16 cellular contexts compared by ENCODE assay signal in genomic region chr1:55522982-55523381, GRCh38.
DNase-seq lines count a peak whose midpoint lies in the region; ATAC-seq and TF ChIP-seq lines count a peak whose summit lies in the region.
"Had no signal": no experiment of that assay in that cellular context is flagged by ENCODE, and none has a peak within 500 bp of the region (broad histone marks: within the 10 kb centered on the region; RNA-seq: fewer than 3 reads in every experiment).

No MANE protein-coding gene starts in this region.

- no peak overlapping the region for H3K56ac ChIP-seq in IMR-90 (ENCODE audit: extremely low read depth, insufficient read depth, low read length)

- H3K4me1 ChIP-seq in HEK293 (ENCODE audit: control insufficient read depth, insufficient read depth, low read length) (no peaks in the 10 kb centered on the region), IMR-90 (ENCODE audit: control insufficient read depth, insufficient read depth, low read length) (peaks cover 16% of the 10 kb centered on the region), sigmoid colon (peaks cover 0 to 26% (median 17%) of the 10 kb centered on the region in 4 donors)
- H3K4me1 ChIP-seq: BLaER1 treated with 17β-estradiol and CSF1 and Interleukin-3, amounts not matched to agents 10 nM and 100 nM; Caco-2 had no signal

- ATAC-seq in IMR-90 (ENCODE audit: low read depth) (no peak), GM18502 (IDR thresholded peaks at IDR 0.05; ENCODE audit: poor library complexity, unreplicated experiment) (no peak)
- ATAC-seq: CD8-positive, alpha-beta T cell had no signal

- H2AK9ac ChIP-seq in IMR-90 (replicated peaks; ENCODE audit: low read depth, low read length, poor library complexity), result no peak overlapping the region

- intact Hi-C loops in IMR-90 (cut with micrococcal nuclease), result no loop called here
- intact Hi-C loops in sigmoid colon (cut with DNase I), result no loop called here

- no peak for TF ChIP-seq CTCF in HEK293 (tag by site-specific recombination; IDR thresholded peaks at IDR 0.05)
- no peak for TF ChIP-seq CTCF in IMR-90 (conservative IDR thresholded peaks at IDR 0.05; ENCODE audit: low read depth, low read length)
- TF ChIP-seq CTCF in sigmoid colon (IDR thresholded peaks at IDR 0.05), result no peak

- H2BK120ac ChIP-seq in IMR-90 (ENCODE audit: low read depth, low read length), result no peak overlapping the region

- H2AFZ ChIP-seq in IMR-90 (replicated peaks; ENCODE audit: low read length, poor library complexity), result no peak overlapping the region

- H3K14ac ChIP-seq in IMR-90 (replicated peaks; ENCODE audit: low read depth, low read length), result 0 out of 2 replicates have a peak overlapping the region, but pooled peaks have one; percentile 25

- no TSS peak for BruUV-seq in IMR-90 (replicated peaks; lab: Mats Ljungman, UMichigan)

- no peaks in the 10 kb centered on the region for H3K9me3 ChIP-seq in HEK293 (ENCODE audit: control insufficient read depth, insufficient read depth, low read depth, low read length)
- H3K9me3 ChIP-seq in IMR-90 (ENCODE audit: control insufficient read depth, insufficient read depth, low read length), result no peaks in the 10 kb centered on the region
- H3K9me3 ChIP-seq in sigmoid colon, result no peaks in the 10 kb centered on the region
- H3K9me3 ChIP-seq: BLaER1 treated with 17β-estradiol and CSF1 and Interleukin-3, amounts not matched to agents 10 nM and 100 nM; Caco-2 had no signal

- H4K20me1 ChIP-seq in IMR-90 (ENCODE audit: insufficient read depth, low read length), result no peaks in the 10 kb centered on the region
- H4K20me1 ChIP-seq: BLaER1 treated with 17β-estradiol and CSF1 and Interleukin-3, amounts not matched to agents 10 nM and 100 nM had no signal

- no peak overlapping the region for H2BK20ac ChIP-seq in IMR-90 (ENCODE audit: low read depth, low read length)

- TF ChIP-seq POLR2A in IMR-90 (IDR thresholded peaks at IDR 0.05; ENCODE audit: low read depth, low read length) (no peak), sigmoid colon (IDR thresholded peaks at IDR 0.05) (no peak)

- H4K5ac ChIP-seq in IMR-90 (ENCODE audit: low read depth, low read length), result no peak overlapping the region; the same call in 1 of the 2 replicates

- in situ Hi-C loops in IMR-90 (cut with MboI; ENCODE audit: low sequenced_read_pairs), result loop anchor here (25.0 kb wide), 1 partner anchor 1289 kb away; the partner anchor contains the start of gene FYB2

- TF ChIP-seq RAD21 in IMR-90 (IDR thresholded peaks at IDR 0.05; ENCODE audit: low read length), result no peak

- no peak overlapping the region for H3K4ac ChIP-seq in IMR-90 (ENCODE audit: low read depth, low read length)

- CTCF ChIA-PET in HEK293 (lab: Yijun Ruan, JAX) (interaction anchor here (1.6 kb wide), 1 partner anchor 147 kb away, joined by 4 read pairs; no protein-coding TSS in a partner anchor), IMR-90 (lab: Yijun Ruan, JAX) (no interaction called here)

- no peak overlapping the region for H3K9ac ChIP-seq in IMR-90 (ENCODE audit: low read depth, low read length)
- H3K9ac ChIP-seq: BLaER1 treated with 17β-estradiol and CSF1 and Interleukin-3, amounts not matched to agents 10 nM and 100 nM had no signal

- no peaks in the 10 kb centered on the region for H3K79me1 ChIP-seq in IMR-90 (ENCODE audit: low read depth in 1 of 2, low read length in 2 of 2)

- no peak overlapping the region for H3K23ac ChIP-seq in IMR-90 (ENCODE audit: low read depth, low read length)

- H2AK5ac ChIP-seq in IMR-90 (ENCODE audit: low read depth, low read length), result peak overlapping the region; percentile 16

- dilution Hi-C loops in IMR-90 (cut with HindIII; ENCODE audit: low sequenced_read_pairs, unreplicated experiment), result no loop called here

- 0 out of 2 replicates have a peak overlapping the region, but pooled peaks have one; percentile 14 for H4K91ac ChIP-seq in IMR-90 (ENCODE audit: insufficient read depth, low read depth, low read length)

- H2BK15ac ChIP-seq in IMR-90 (ENCODE audit: low read depth, low read length), result no peak overlapping the region; the same call in 2 of the 3 replicates

- H2BK5ac ChIP-seq in IMR-90 (ENCODE audit: low read depth, low read length, poor library complexity, severe bottlenecking), result no peak overlapping the region

- H3K27ac ChIP-seq in HEK293 (ENCODE audit: extremely low read depth, low read depth, low read length), result no peak overlapping the region
- H3K27ac ChIP-seq in IMR-90 (ENCODE audit: insufficient read depth, low read length), result no peak overlapping the region
- peak overlapping the region in 3 of 4 donors; percentile 51 to 67 (median 52) for H3K27ac ChIP-seq in sigmoid colon
- H3K27ac ChIP-seq: BLaER1 treated with 17β-estradiol and CSF1 and Interleukin-3, amounts not matched to agents 10 nM and 100 nM; C4-2B had no signal

- WGBS in IMR-90 (ENCODE audit: extremely low coverage in 2 of 2, insufficient read length in 1 of 2), 2 experiments, result no CpG with 5 or more reads among the region's 2 CpGs
- 70 to 85% methylated on average over 2 of the region's 2 CpGs for WGBS in sigmoid colon, 2 donors

- H3K36me3 ChIP-seq in HEK293 (ENCODE audit: control insufficient read depth in 2 of 2, insufficient read depth in 1 of 2, low read length in 2 of 2), result no peaks in the 10 kb centered on the region
- no peaks in the 10 kb centered on the region for H3K36me3 ChIP-seq in IMR-90 (ENCODE audit: control insufficient read depth, insufficient read depth, low read length)
- H3K36me3 ChIP-seq in sigmoid colon, result no peaks in the 10 kb centered on the region
- H3K36me3 ChIP-seq: BLaER1 treated with 17β-estradiol and CSF1 and Interleukin-3, amounts not matched to agents 10 nM and 100 nM had no signal

- H3K4me3 ChIP-seq in HEK293 (ENCODE audit: low read depth, low read length) (no peak overlapping the region), IMR-90 (ENCODE audit: insufficient read depth, low read depth, low read length) (no peak overlapping the region), sigmoid colon (no peak overlapping the region)
- H3K4me3 ChIP-seq: BLaER1 treated with 17β-estradiol and CSF1 and Interleukin-3, amounts not matched to agents 10 nM and 100 nM had no signal

- H3K4me2 ChIP-seq in IMR-90 (ENCODE audit: low read depth, low read length), result no peak overlapping the region
- H3K4me2 ChIP-seq: BLaER1 treated with 17β-estradiol and CSF1 and Interleukin-3, amounts not matched to agents 10 nM and 100 nM had no signal

- H3K9me1 ChIP-seq in IMR-90 (ENCODE audit: insufficient read depth, low read length), result peaks cover 11% of the 10 kb centered on the region

- H3K27me3 ChIP-seq in IMR-90 (ENCODE audit: control insufficient read depth, insufficient read depth, low read length), result no peaks in the 10 kb centered on the region
- H3K27me3 ChIP-seq in sigmoid colon, result no peaks in the 10 kb centered on the region
- H3K27me3 ChIP-seq: BLaER1 treated with 17β-estradiol and CSF1 and Interleukin-3, amounts not matched to agents 10 nM and 100 nM had no signal

- no peak for TF ChIP-seq EP300 in sigmoid colon (IDR thresholded peaks at IDR 0.05)

- H3K18ac ChIP-seq in IMR-90 (ENCODE audit: low read depth, low read length), result peak overlapping the region; percentile 6; the same call in 1 of the 2 replicates

- no peak for DNase-seq in IMR-90
- no peak for DNase-seq in sigmoid colon
- DNase-seq in activated gamma-delta T cell (lab: John Stamatoyannopoulos, UW), result no peak
- no peak for DNase-seq in activated naive CD4-positive, alpha-beta T cell (lab: John Stamatoyannopoulos, UW)
- DNase-seq: 8988T; AML-193; Caco-2; Calu3; CD4-positive, alpha-beta T cell; CD8-positive, alpha-beta T cell; DMS79 treated with DMSO at 0.1 percent for 48 hours; GF-D8 had no signal

- no peak overlapping the region for H4K8ac ChIP-seq in IMR-90 (ENCODE audit: low read depth in 2 of 2, low read length in 2 of 2)

- POLR2A ChIA-PET in HEK293 (lab: Yijun Ruan, JAX) (interaction anchor here (0.6 kb wide), 1 partner anchor 149 kb away, joined by 5 read pairs; no protein-coding TSS in a partner anchor), IMR-90 (lab: Charles Lee; ENCODE audit: unreplicated experiment) (no interaction called here)

TF ChIP-seq in HEK293, 187 proteins besides CTCF, POLR2A, EP300 and RAD21:
- TF ChIP-seq SCRT1 (tag by site-specific recombination; IDR thresholded peaks at IDR 0.05; ENCODE audit: borderline replicate concordance), result peak; percentile 80
- peak; percentile 91 for TF ChIP-seq SCRT2 (tag by site-specific recombination; IDR thresholded peaks at IDR 0.05)
- no peak for TF ChIP-seq ZNF404 (tag by site-specific recombination; IDR thresholded peaks at IDR 0.05)
- TF ChIP-seq ZNF266 (tag by site-specific recombination; IDR thresholded peaks at IDR 0.05; ENCODE audit: low read depth), result no peak

TF ChIP-seq in IMR-90, 13 proteins besides CTCF, POLR2A, EP300 and RAD21 (continues in another document):
- TF ChIP-seq USF2 (IDR thresholded peaks at IDR 0.05; ENCODE audit: low read depth, low read length) (no peak), MXI1 (IDR thresholded peaks at IDR 0.05; ENCODE audit: borderline replicate concordance, low read depth, low read length) (no peak), CEBPB (IDR thresholded peaks at IDR 0.05; ENCODE audit: low read depth, low read length) (no peak), MAZ (IDR thresholded peaks at IDR 0.05; ENCODE audit: borderline replicate concordance, low read depth, low read length) (no peak), ELK1 (IDR thresholded peaks at IDR 0.05; ENCODE audit: borderline replicate concordance, low read depth, low read length) (no peak), BHLHE40 (IDR thresholded peaks at IDR 0.05; ENCODE audit: low read depth, low read length) (no peak), MAFK (IDR thresholded peaks at IDR 0.05; ENCODE audit: low read depth, low read length) (no peak), NFE2L2 (IDR thresholded peaks at IDR 0.05; ENCODE audit: low read depth, low read length) (no peak), RCOR1 (IDR thresholded peaks at IDR 0.05; ENCODE audit: insufficient replicate concordance, low read length) (no peak), SMC3 (IDR thresholded peaks at IDR 0.05; ENCODE audit: low read depth, low read length) (no peak)

Comparison
In these comparisons a context has a peak if more than half of its experiments do, and no peak if none do; other contexts are left out.
1. H3K27ac ChIP-seq: peak in sigmoid colon (3 of 4); none in HEK293 (single experiment) and IMR-90 (single experiment).